1 cellular context compared by ENCODE assay signal in genomic region chr17:47896672-47897490, GRCh38.
A peak's percentile ranks its signal among the peaks of the same experiment; 100 is the strongest.
TF ChIP-seq lines count a peak whose summit lies in the region.

No MANE protein-coding gene starts in this region.

TF ChIP-seq in HepG2, 621 proteins besides CTCF, POLR2A, EP300 and RAD21 (continued from another document and continues in another):
- TF ChIP-seq RFXAP (CRISPR knock-in tag; IDR thresholded peaks at IDR 0.05; ENCODE audit: borderline replicate concordance) = no peak; the same call in 1 of the 2 replicates
- no peak for TF ChIP-seq ZNF101 (CRISPR knock-in tag; IDR thresholded peaks at IDR 0.05; ENCODE audit: borderline replicate concordance, low read depth)
- TF ChIP-seq ZNF335 (CRISPR knock-in tag; IDR thresholded peaks at IDR 0.05) = no peak
- 0 out of 2 replicates have a peak, but pooled peaks have one; percentile 25 for TF ChIP-seq ZNF512 (CRISPR knock-in tag; IDR thresholded peaks at IDR 0.05)
- TF ChIP-seq ZNF709 (CRISPR knock-in tag; IDR thresholded peaks at IDR 0.05) = no peak
- TF ChIP-seq TCF7L2 (IDR thresholded peaks at IDR 0.05; ENCODE audit: low read depth, low read length) = no peak
- TF ChIP-seq GTF2F1 (IDR thresholded peaks at IDR 0.05; ENCODE audit: low read length) = no peak
- no peak; the same call in 1 of the 2 replicates for TF ChIP-seq ZNF639 (CRISPR knock-in tag; conservative IDR thresholded peaks at IDR 0.05)
- TF ChIP-seq ZNF557 (CRISPR knock-in tag; IDR thresholded peaks at IDR 0.05) = 0 out of 2 replicates have a peak, but pooled peaks have one; percentile 29
- no peak for TF ChIP-seq EED (CRISPR knock-in tag; IDR thresholded peaks at IDR 0.05)
- TF ChIP-seq ZBTB44 (CRISPR knock-in tag; IDR thresholded peaks at IDR 0.05) = no peak
- TF ChIP-seq MAFG (CRISPR knock-in tag; IDR thresholded peaks at IDR 0.05) = no peak
- no peak for TF ChIP-seq CREM (IDR thresholded peaks at IDR 0.05)
- TF ChIP-seq CREM (CRISPR knock-in tag; IDR thresholded peaks at IDR 0.05) = no peak
- TF ChIP-seq RBM39 (IDR thresholded peaks at IDR 0.05; ENCODE audit: low read depth, low read length, poor library complexity, severe bottlenecking) = no peak
- no peak for TF ChIP-seq ZZZ3 (CRISPR knock-in tag; IDR thresholded peaks at IDR 0.05; ENCODE audit: borderline replicate concordance)
- no peak for TF ChIP-seq ZNF784 (CRISPR knock-in tag; IDR thresholded peaks at IDR 0.05; ENCODE audit: borderline replicate concordance)
- peak; percentile 46; the same call in 1 of the 2 replicates for TF ChIP-seq ZNF773 (CRISPR knock-in tag; IDR thresholded peaks at IDR 0.05; ENCODE audit: borderline replicate concordance)
- TF ChIP-seq ZNF224 (CRISPR knock-in tag; IDR thresholded peaks at IDR 0.05) = 0 out of 2 replicates have a peak, but pooled peaks have one; percentile 18
- TF ChIP-seq ZBTB46 (CRISPR knock-in tag; IDR thresholded peaks at IDR 0.05; ENCODE audit: borderline replicate concordance) = no peak
- 0 out of 2 replicates have a peak, but pooled peaks have one; percentile 38 for TF ChIP-seq ZNF607 (CRISPR knock-in tag; IDR thresholded peaks at IDR 0.05; ENCODE audit: borderline replicate concordance)
- TF ChIP-seq HNRNPK (IDR thresholded peaks at IDR 0.05; ENCODE audit: low read depth, low read length, poor library complexity, severe bottlenecking) = no peak
- TF ChIP-seq ZNF350 (CRISPR knock-in tag; IDR thresholded peaks at IDR 0.05; ENCODE audit: borderline replicate concordance, low read depth) = no peak; the same call in 1 of the 2 replicates
- no peak for TF ChIP-seq ZNF496 (CRISPR knock-in tag; IDR thresholded peaks at IDR 0.05; ENCODE audit: insufficient replicate concordance)
- no peak; the same call in 1 of the 2 replicates for TF ChIP-seq ZNF891 (CRISPR knock-in tag; IDR thresholded peaks at IDR 0.05)
- no peak for TF ChIP-seq ZNF672 (CRISPR knock-in tag; IDR thresholded peaks at IDR 0.05)
- TF ChIP-seq REXO4 (CRISPR knock-in tag; IDR thresholded peaks at IDR 0.05; ENCODE audit: borderline replicate concordance) = no peak
- no peak for TF ChIP-seq KDM2A (CRISPR knock-in tag; IDR thresholded peaks at IDR 0.05; ENCODE audit: borderline replicate concordance, low read depth)
- TF ChIP-seq ZNF775 (CRISPR knock-in tag; IDR thresholded peaks at IDR 0.05; ENCODE audit: borderline replicate concordance) = no peak
- TF ChIP-seq ZSCAN29 (CRISPR knock-in tag; conservative IDR thresholded peaks at IDR 0.05) = no peak
- TF ChIP-seq CREB1 (IDR thresholded peaks at IDR 0.05) = no peak
- no peak for TF ChIP-seq CREB1 (CRISPR knock-in tag; IDR thresholded peaks at IDR 0.05)
- TF ChIP-seq NR3C1 (CRISPR knock-in tag; IDR thresholded peaks at IDR 0.05) = no peak
- no peak for TF ChIP-seq ZNF777 (CRISPR knock-in tag; IDR thresholded peaks at IDR 0.05)
- TF ChIP-seq MLX (CRISPR knock-in tag; IDR thresholded peaks at IDR 0.05) = no peak
- no peak for TF ChIP-seq ZBTB8A (CRISPR knock-in tag; IDR thresholded peaks at IDR 0.05; ENCODE audit: borderline replicate concordance, low read depth)
- no peak for TF ChIP-seq HIVEP1 (CRISPR knock-in tag; IDR thresholded peaks at IDR 0.05)
- TF ChIP-seq BHLHE40 (IDR thresholded peaks at IDR 0.05; ENCODE audit: low read length) = no peak
- TF ChIP-seq ZNF354B (CRISPR knock-in tag; IDR thresholded peaks at IDR 0.05) = 0 out of 2 replicates have a peak, but pooled peaks have one; percentile 47
- TF ChIP-seq DZIP1 (CRISPR knock-in tag; IDR thresholded peaks at IDR 0.05) = no peak; the same call in 1 of the 2 replicates
- no peak for TF ChIP-seq ZNF260 (CRISPR knock-in tag; IDR thresholded peaks at IDR 0.05; ENCODE audit: borderline replicate concordance, low read depth)
- TF ChIP-seq MYPOP (CRISPR knock-in tag; IDR thresholded peaks at IDR 0.05) = no peak
- peak; percentile 61; the same call in 1 of the 2 replicates for TF ChIP-seq ZNF552 (CRISPR knock-in tag; IDR thresholded peaks at IDR 0.05; ENCODE audit: borderline replicate concordance)
- no peak for TF ChIP-seq POGK (CRISPR knock-in tag; conservative IDR thresholded peaks at IDR 0.05)
- TF ChIP-seq SIN3B (IDR thresholded peaks at IDR 0.05; ENCODE audit: low read length) = no peak
- TF ChIP-seq BRCA1 (CRISPR knock-in tag; IDR thresholded peaks at IDR 0.05) = 0 out of 2 replicates have a peak, but pooled peaks have one; percentile 46
- no peak for TF ChIP-seq THYN1 (CRISPR knock-in tag; IDR thresholded peaks at IDR 0.05; ENCODE audit: borderline replicate concordance, low read depth)
- TF ChIP-seq ZNF564 (CRISPR knock-in tag; IDR thresholded peaks at IDR 0.05) = no peak
- TF ChIP-seq FOXP4 (CRISPR knock-in tag; IDR thresholded peaks at IDR 0.05) = no peak
- TF ChIP-seq ZNF430 (CRISPR knock-in tag; IDR thresholded peaks at IDR 0.05) = no peak
